ENCODE assay signal across 11 cellular contexts in genomic region chr2:42025151-42025582, GRCh38. TPM values are rescaled to one million over a fixed set of nuclear protein-coding genes. Genes with fewer than 3 reads are reported as not detected.
DNase-seq lines count a peak whose midpoint lies in the region; ATAC-seq, FAIRE-seq and TF ChIP-seq lines count a peak whose summit lies in the region.
"Had no signal": no experiment of that assay in that cellular context is flagged by ENCODE, and none has a peak within 500 bp of the region (broad histone marks: within the 10 kb centered on the region; RNA-seq: fewer than 3 reads in every experiment).

No MANE protein-coding gene starts in this region.

- intact Hi-C loops in HCT116 (cut with micrococcal nuclease) (no loop called here), adrenal gland (cut with DNase I) (no loop called here)

- no peak for TF ChIP-seq POLR2A in HCT116 (IDR thresholded peaks at IDR 0.05; ENCODE audit: borderline replicate concordance, extremely low read depth, insufficient read depth, insufficient read length)
- no peak for TF ChIP-seq POLR2A in adrenal gland (IDR thresholded peaks at IDR 0.05)

- CTCF ChIA-PET in HCT116 (lab: Charles Lee), result no interaction called here

- H3K9me2 ChIP-seq in HCT116 (ENCODE audit: insufficient read depth), result no peaks in the 10 kb centered on the region

- H3K79me2 ChIP-seq in HCT116 (ENCODE audit: insufficient read depth, low read length), result no peaks in the 10 kb centered on the region

- TF ChIP-seq CTCF in HCT116 (IDR thresholded peaks at IDR 0.05 in 2 of 3, conservative IDR thresholded peaks at IDR 0.05 in 1 of 3; ENCODE audit: borderline replicate concordance in 1 of 3, insufficient read depth in 1 of 3, low read depth in 2 of 3, low read length in 2 of 3) (no peak), adrenal gland (IDR thresholded peaks at IDR 0.05) (no peak), right atrium auricular region (IDR thresholded peaks at IDR 0.05) (no peak)

- ATAC-seq in HCT116 (0 out of 2 replicates have a peak, but pooled peaks have one; percentile 38), GM21447 (IDR thresholded peaks at IDR 0.05; ENCODE audit: unreplicated experiment) (no peak)

- BruUV-seq in HCT116 (replicated peaks; lab: Mats Ljungman, UMichigan), result no TSS peak

- TF ChIP-seq RAD21 in HCT116 (IDR thresholded peaks at IDR 0.05; ENCODE audit: low read depth), result no peak

- no peak for DNase-seq in HCT116 (ENCODE audit: low read depth, low spot score)
- DNase-seq in adrenal gland, result peak; percentile 32 to 69 (median 46)
- no peak for DNase-seq in right atrium auricular region (ENCODE audit: low spot score)
- peak; percentile 43 for DNase-seq in pulmonary artery endothelial cell (ENCODE audit: low read depth, low spot score)
- DNase-seq in urothelium cell line (ENCODE audit: low spot score), result no peak
- no peak for DNase-seq in NCI-H146 treated with DMSO at 0.1 percent for 48 hours (lab: John Stamatoyannopoulos, UW; ENCODE audit: unreplicated experiment)
- DNase-seq in central memory CD4-positive, alpha-beta T cell, result no peak
- DNase-seq: activated naive CD8-positive, alpha-beta T cell treated with anti-CD3 and anti-CD28 coated beads, Interleukin-2, amount 10 ng/mL, durations not matched to agents 7 days and 5 days; NCI-H2107; stimulated activated CD4-positive, alpha-beta T cell treated with anti-CD3 and anti-CD28 coated beads, Interleukin-4, amount 100 ng/mL, for 24 hours had no signal

- H3K27ac ChIP-seq in HCT116 (ENCODE audit: low read depth, low read length) (no peak overlapping the region), adrenal gland (peak overlapping the region in 3 of 5 donors; percentile 29 to 76 (median 66)), right atrium auricular region (peak overlapping the region; percentile 42 to 64)

- RAD21 ChIA-PET in HCT116 (lab: Charles Lee; ENCODE audit: low non-redundant PET in 1 of 2, low total read pairs in 2 of 2, uncharacterized antibody in 2 of 2, unreplicated experiment in 2 of 2), result no interaction called here

- H2AFZ ChIP-seq in HCT116 (ENCODE audit: low read depth, low read length, poor library complexity, severe bottlenecking), result no peak overlapping the region

- H3K4me2 ChIP-seq in HCT116 (ENCODE audit: low read length), result no peak overlapping the region

- H3K36me3 ChIP-seq in HCT116 (ENCODE audit: control insufficient read depth in 1 of 2, insufficient read depth in 2 of 2, low read length in 2 of 2) (no peaks in the 10 kb centered on the region), adrenal gland (replicated peaks in 1 of 2) (no peaks in the 10 kb centered on the region), right atrium auricular region (no peaks in the 10 kb centered on the region)

- H3K27me3 ChIP-seq in HCT116 (ENCODE audit: insufficient read depth, low read length) (peaks cover 5% of the 10 kb centered on the region; the same call in 1 of the 2 replicates), adrenal gland (no peaks in the 10 kb centered on the region), right atrium auricular region (no peaks in the 10 kb centered on the region)

- no peaks in the 10 kb centered on the region for H3K9me3 ChIP-seq in HCT116 (ENCODE audit: control insufficient read depth in 1 of 2, insufficient read depth in 1 of 2, low read depth in 1 of 2, low read length in 2 of 2)
- H3K9me3 ChIP-seq in adrenal gland (replicated peaks in 1 of 3), result no peaks in the 10 kb centered on the region
- H3K9me3 ChIP-seq in right atrium auricular region, result no peaks in the 10 kb centered on the region

- H3K4me3 ChIP-seq in HCT116 (replicated peaks in 1 of 2; ENCODE audit: low read depth in 1 of 2, low read length in 2 of 2) (no peak overlapping the region), adrenal gland (no peak overlapping the region), right atrium auricular region (no peak overlapping the region)

- POLR2A ChIA-PET in HCT116 (lab: Charles Lee), result no interaction called here

- no peak overlapping the region for H3K9ac ChIP-seq in HCT116 (ENCODE audit: low read length)

- H3K4me1 ChIP-seq in HCT116 (ENCODE audit: control insufficient read depth in 1 of 2, insufficient read depth in 2 of 2, low read length in 2 of 2), result no peaks in the 10 kb centered on the region
- peaks cover 13 to 39% of the 10 kb centered on the region in 2 donors for H3K4me1 ChIP-seq in adrenal gland (replicated peaks in 1 of 2)
- peaks cover 0 to 46% of the 10 kb centered on the region in 2 donors for H3K4me1 ChIP-seq in right atrium auricular region

- no peaks in the 10 kb centered on the region for H4K20me1 ChIP-seq in HCT116 (ENCODE audit: insufficient read depth)

- FAIRE-seq in urothelium cell line (lab: Jason Lieb, UNC), result no peak

- WGBS in adrenal gland, 4 donors, result 36 to 46% (median 40%) methylated on average over 3 of the region's 3 CpGs

TF ChIP-seq in HCT116, 20 proteins besides CTCF, POLR2A, EP300 and RAD21:
- TF ChIP-seq SP1 (IDR thresholded peaks at IDR 0.05; ENCODE audit: low read depth) (no peak), EGR1 (IDR thresholded peaks at IDR 0.05; ENCODE audit: low read depth) (no peak), POLR2AphosphoS5 (IDR thresholded peaks at IDR 0.05; ENCODE audit: low read depth, low read length) (no peak), ZFX (IDR thresholded peaks at IDR 0.05) (no peak), SRF (IDR thresholded peaks at IDR 0.05; ENCODE audit: low read depth) (no peak), JUND (IDR thresholded peaks at IDR 0.05) (no peak)
- TF ChIP-seq, protein P1, sequence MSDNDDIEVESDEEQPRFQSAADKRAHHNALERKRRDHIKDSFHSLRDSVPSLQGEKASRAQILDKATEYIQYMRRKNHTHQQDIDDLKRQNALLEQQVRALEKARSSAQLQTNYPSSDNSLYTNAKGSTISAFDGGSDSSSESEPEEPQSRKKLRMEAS (IDR thresholded peaks at IDR 0.05), result no peak

RNA-seq across cellular contexts. Expression of gene PKDCC, which starts 22.7 kb away (rescaled TPM):
- total RNA-seq in HCT116 (2021; ENCODE audit: unreplicated experiment) (0.84 TPM), adrenal gland (10 to 100 TPM; 29.7 to 74.7 (median 46.9) TPM), right atrium auricular region (100 to 1,000 TPM in 1 of 2 donors, 10 to 100 TPM in 1; 66.0 to 128 TPM), pulmonary artery endothelial cell (2.2 and 3.9 TPM in 2 replicates)
- polyA plus RNA-seq in HCT116 (2012), result 0.09 and 0.27 TPM in 2 replicates
- polyA plus RNA-seq in adrenal gland, result 100 to 1,000 TPM in 1 of 3 donors, 10 to 100 TPM in 2; 47.5 to 170 (median 90.4) TPM
- total RNA-seq: activated naive CD8-positive, alpha-beta T cell treated with anti-CD3 and anti-CD28 coated beads, Interleukin-2, amount 10 ng/mL, durations not matched to agents 7 days and 5 days had no signal

Comparison
In these comparisons a context has a peak if more than half of its experiments do, and no peak if none do; other contexts are left out.
1. DNase-seq: peak in adrenal gland (7 of 7) and pulmonary artery endothelial cell (single experiment); none in HCT116 (single experiment), right atrium auricular region (single experiment), urothelium cell line (single experiment), NCI-H146 treated with DMSO at 0.1 percent for 48 hours (single experiment) and central memory CD4-positive, alpha-beta T cell (single experiment).